Comparison of ENCODE assay signal across 2 cellular contexts in genomic region chr5:172762214-172763119, GRCh38.
TF ChIP-seq lines count a peak whose summit lies in the region.

No MANE protein-coding gene starts in this region.

TF ChIP-seq in A549, 52 proteins besides CTCF, POLR2A, EP300 and RAD21 (continued from another document):
- TF ChIP-seq REST (IDR thresholded peaks at IDR 0.05), result no peak
- no peak for TF ChIP-seq FOSL2 (IDR thresholded peaks at IDR 0.05)
- TF ChIP-seq FOSL2 (CRISPR knock-in tag; IDR thresholded peaks at IDR 0.05), result no peak
- no peak for TF ChIP-seq HMGXB4 (CRISPR knock-in tag; IDR thresholded peaks at IDR 0.05; ENCODE audit: borderline replicate concordance)
- no peak for TF ChIP-seq E2F6 (IDR thresholded peaks at IDR 0.05; ENCODE audit: borderline replicate concordance, low read depth)
- TF ChIP-seq CHD2 (IDR thresholded peaks at IDR 0.05; ENCODE audit: low read length, partially characterized antibody), result no peak

TF ChIP-seq in HCT116, 20 proteins besides CTCF, POLR2A, EP300 and RAD21 (continued from another document):
- TF ChIP-seq REST (IDR thresholded peaks at IDR 0.05; ENCODE audit: low read depth) (no peak), YY1 (IDR thresholded peaks at IDR 0.05; ENCODE audit: extremely low read depth, insufficient replicate concordance, low read depth, low read length) (peak; percentile 45), TCF7L2 (IDR thresholded peaks at IDR 0.05; ENCODE audit: borderline replicate concordance, extremely low read depth, insufficient read depth, insufficient read length) (no peak), SIN3A (IDR thresholded peaks at IDR 0.05; ENCODE audit: low read depth) (no peak)
